29 cellular contexts compared by ENCODE assay signal in genomic region chr1:66550243-66550642, GRCh38.
"Had no signal": no experiment of that assay in that cellular context is flagged by ENCODE, and none has a peak within 500 bp of the region (broad histone marks: within the 10 kb centered on the region; RNA-seq: fewer than 3 reads in every experiment).

No MANE protein-coding gene starts in this region.

- H3K27ac Mint-ChIP-seq: mesothelial cell of epicardium; naive B cell; natural killer cell; nephron progenitor cell; neural progenitor cell; progenitor cell of endocrine pancreas; stimulated activated naive B cell treated with anti-CD40 and anti-IgM and Interleukin-4, amounts not matched to agents 10 μg/mL and 1 μg/mL and 100 μg/mL, for 72 hours; type B pancreatic cell had no signal

- H3K9me3 Mint-ChIP-seq: mesothelial cell of epicardium; naive B cell; nephron progenitor cell; neural progenitor cell; stimulated activated naive B cell treated with anti-CD40 and anti-IgM and Interleukin-4, amounts not matched to agents 10 μg/mL and 1 μg/mL and 100 μg/mL, for 72 hours; type B pancreatic cell had no signal

- H3K27me3 ChIP-seq: left lung, neural progenitor cell, neutrophil, ovary, right atrium auricular region, right lobe of liver, stomach, tibial artery, uterus had no signal

- H3K4me3 ChIP-seq: left lung, lung, neural progenitor cell, ovary, right atrium auricular region, right lobe of liver, smooth muscle cell, stomach, thoracic aorta, tibial artery, uterus had no signal

- H3K4me2 ChIP-seq: neural progenitor cell, smooth muscle cell had no signal

- DNase-seq: hippocampal formation; kidney; left colon; left lung; mesendoderm; naive B cell; natural killer cell; nephron progenitor cell; occipital lobe; ovary; right lobe of liver; stimulated activated CD4-positive, alpha-beta T cell treated with anti-CD3 and anti-CD28 coated beads, Interleukin-1b, Interleukin-23, amount 100 ng/mL, for 48 hours; stimulated activated CD4-positive, alpha-beta T cell treated with anti-CD3 and anti-CD28 coated beads, Interleukin-2, amount 100 ng/mL, for 48 hours; stimulated activated CD4-positive, alpha-beta T cell treated with anti-CD3 and anti-CD28 coated beads, Interleukin-4, amount 100 ng/mL, for 4 hours; stimulated activated CD8-positive, alpha-beta memory T cell treated with anti-CD3 and anti-CD28 coated beads, Interleukin-4, amount 100 ng/mL, for 48 hours; stimulated activated naive B cell treated with anti-CD40 and anti-IgM and Interleukin-4, amounts not matched to agents 10 μg/mL and 1 μg/mL and 100 μg/mL, for 72 hours; stimulated activated naive CD8-positive, alpha-beta T cell treated with anti-CD3 and anti-CD28 coated beads, Interleukin-15, Interleukin-2, amounts not matched to agents 100 U/mL and 50 U/mL, for 24 hours; stomach; tibial artery; uterus had no signal

- H3K9me3 ChIP-seq: left lung, neutrophil, ovary, right atrium auricular region, right lobe of liver, stomach, thoracic aorta, tibial artery, uterus had no signal

- H3K4me3 Mint-ChIP-seq: mesothelial cell of epicardium; naive B cell; natural killer cell; nephron progenitor cell; neural progenitor cell; stimulated activated naive B cell treated with anti-CD40 and anti-IgM and Interleukin-4, amounts not matched to agents 10 μg/mL and 1 μg/mL and 100 μg/mL, for 72 hours; type B pancreatic cell had no signal

- H2AFZ ChIP-seq: neural progenitor cell had no signal

- H3K4me1 ChIP-seq: left lung, neural progenitor cell, right atrium auricular region, right lobe of liver, uterus had no signal

- H3K27me3 Mint-ChIP-seq: type B pancreatic cell had no signal

- H3K36me3 Mint-ChIP-seq: mesothelial cell of epicardium; naive B cell; natural killer cell; neural progenitor cell; stimulated activated naive B cell treated with anti-CD40 and anti-IgM and Interleukin-4, amounts not matched to agents 10 μg/mL and 1 μg/mL and 100 μg/mL, for 72 hours; type B pancreatic cell had no signal

- H3K4me1 Mint-ChIP-seq: naive B cell; natural killer cell; nephron progenitor cell; neural progenitor cell; stimulated activated naive B cell treated with anti-CD40 and anti-IgM and Interleukin-4, amounts not matched to agents 10 μg/mL and 1 μg/mL and 100 μg/mL, for 72 hours had no signal

- H3K9ac ChIP-seq: neural progenitor cell had no signal

- H3K36me3 ChIP-seq: left lung, neural progenitor cell, neutrophil, ovary, right atrium auricular region, right lobe of liver, stomach, thoracic aorta, uterus had no signal

- ATAC-seq: left colon; left lung; natural killer cell; right lobe of liver; stimulated activated naive B cell treated with anti-CD40 and anti-IgM and Interleukin-4, amounts not matched to agents 10 μg/mL and 1 μg/mL and 100 μg/mL, for 72 hours; stimulated activated naive CD8-positive, alpha-beta T cell treated with anti-CD3 and anti-CD28 coated beads, Interleukin-15, Interleukin-2, amounts not matched to agents 100 U/mL and 50 U/mL, for 24 hours had no signal

- H3K27ac ChIP-seq: left lung, neural progenitor cell, neutrophil, ovary, right atrium auricular region, right lobe of liver, stomach, thoracic aorta, uterus had no signal
